14 cellular contexts compared by ENCODE assay signal in the genomic region with DNA sequence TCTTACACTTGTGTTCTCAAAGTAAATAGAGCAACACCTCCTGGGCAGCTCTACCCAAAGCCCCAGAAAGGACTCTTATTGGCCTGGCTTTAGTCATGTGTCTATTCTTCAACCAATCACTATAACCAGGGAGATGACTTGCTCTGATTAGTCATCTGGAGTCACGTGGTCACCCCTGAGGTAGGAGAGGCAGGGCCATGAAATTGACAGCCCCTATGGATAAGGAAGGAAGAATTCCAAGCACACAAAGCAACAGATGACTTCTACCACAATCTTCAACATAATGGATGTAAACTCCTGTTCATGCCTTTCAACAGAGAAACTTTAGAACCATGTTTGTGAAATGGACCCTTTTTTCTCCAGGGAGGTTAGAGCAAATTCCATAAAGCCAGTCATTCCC. TPM values are rescaled to one million over a fixed set of nuclear protein-coding genes. Genes with fewer than 3 reads are reported as not detected.
DNase-seq lines count a peak whose midpoint lies in the region; ATAC-seq, FAIRE-seq and TF ChIP-seq lines count a peak whose summit lies in the region.
"Had no signal": no experiment of that assay in that cellular context is flagged by ENCODE, and none has a peak within 500 bp of the region (broad histone marks: within the 10 kb centered on the region; RNA-seq: fewer than 3 reads in every experiment).

No MANE protein-coding gene starts in this region.

- no peaks in the 10 kb centered on the region for H3K9me3 ChIP-seq in K562 (replicated peaks; ENCODE audit: control insufficient read depth, insufficient read depth, low read depth, low read length)
- H3K9me3 ChIP-seq in effector memory CD4-positive, alpha-beta T cell (ENCODE audit: control insufficient read depth, low read length): no peaks in the 10 kb centered on the region
- H3K9me3 ChIP-seq: HAP-1 had no signal

- no peak overlapping the region for H3K27ac ChIP-seq in K562 (ENCODE audit: extremely low read depth, low read depth, low read length)
- H3K27ac ChIP-seq in effector memory CD4-positive, alpha-beta T cell (ENCODE audit: insufficient read depth, low read length, poor library complexity, severe bottlenecking): no peak overlapping the region

- H3K36me3 ChIP-seq in K562 (ENCODE audit: control insufficient read depth, insufficient read depth, low read length): no peaks in the 10 kb centered on the region
- H3K36me3 ChIP-seq in effector memory CD4-positive, alpha-beta T cell (ENCODE audit: control insufficient read depth, insufficient read depth, low read length): no peaks in the 10 kb centered on the region
- H3K36me3 ChIP-seq: HAP-1 had no signal

- in situ Hi-C loops in K562 (cut with MboI): no loop called here

- H3K9me1 ChIP-seq in K562 (ENCODE audit: control insufficient read depth, insufficient read depth, low read length): no peaks in the 10 kb centered on the region

- H2AFZ ChIP-seq in K562 (ENCODE audit: low read depth, low read length): no peak overlapping the region

- no peak overlapping the region for H3K9ac ChIP-seq in K562 (ENCODE audit: insufficient read depth in 1 of 2, low read depth in 2 of 2, low read length in 2 of 2)

- no peak for FAIRE-seq in K562 (lab: Jason Lieb, UNC)
- FAIRE-seq: H1 had no signal

- H4K20me1 ChIP-seq in K562 (replicated peaks; ENCODE audit: control insufficient read depth, insufficient read depth, low read length): no peaks in the 10 kb centered on the region

- H3K4me3 ChIP-seq in K562: no peak overlapping the region
- no peak overlapping the region for H3K4me3 ChIP-seq in lower leg skin (ENCODE audit: low read depth, poor library complexity, severe bottlenecking)
- no peak overlapping the region for H3K4me3 ChIP-seq in effector memory CD4-positive, alpha-beta T cell (ENCODE audit: insufficient read depth, low read depth, low read length, poor library complexity, severe bottlenecking)
- H3K4me3 ChIP-seq: HAP-1 had no signal

- no peak for TF ChIP-seq CTCF in K562 (IDR thresholded peaks at IDR 0.05 in 2 of 3, conservative IDR thresholded peaks at IDR 0.05 in 1 of 3; ENCODE audit: insufficient read depth in 2 of 3, low read depth in 1 of 3, low read length in 3 of 3)
- TF ChIP-seq CTCF in lower leg skin (IDR thresholded peaks at IDR 0.05): no peak

- no peak for TF ChIP-seq EP300 in K562 (IDR thresholded peaks at IDR 0.05; ENCODE audit: low read length)

- BruUV-seq in K562 (replicated peaks; lab: Mats Ljungman, UMichigan): no TSS peak

- DNase-seq in NCI-H2171 treated with DMSO at 0.1 percent for 48 hours (lab: John Stamatoyannopoulos, UW) (peak; percentile 27), NCI-H2171 (lab: John Stamatoyannopoulos, UW) (no peak), LHCN-M2 (ENCODE audit: low read depth) (peak; percentile 21), K562 (ENCODE audit: extremely low read depth in 1 of 4, low spot score in 3 of 4) (no peak), lower leg skin (ENCODE audit: low spot score in 2 of 2) (no peak)
- DNase-seq in activated naive CD4-positive, alpha-beta T cell treated with anti-CD3 and anti-CD28 coated beads, Interleukin-2, amount 50 U/mL, for 16 hours: no peak
- no peak for DNase-seq in effector memory CD4-positive, alpha-beta T cell
- DNase-seq: C1 segment of cervical spinal cord; CD4-positive, alpha-beta T cell; DND-41; GF-D8; KG1 had no signal

- WGBS in K562 (ENCODE audit: insufficient coverage, low coverage, missing lambda C conversion rate): 0% methylated on average over 1 of the region's 1 CpG
- WGBS in lower leg skin, 2 donors: 89% methylated on average over 1 of the region's 1 CpG

- intact Hi-C loops in K562 (cut with micrococcal nuclease) (no loop called here), lower leg skin (cut with DNase I; ENCODE audit: low total_unique reads) (no loop called here)

- H3K27me3 ChIP-seq in K562 (ENCODE audit: control insufficient read depth in 2 of 2, insufficient read depth in 2 of 2, low read length in 2 of 2): no peaks in the 10 kb centered on the region; a peak in 1 of 5 replicates
- H3K27me3 ChIP-seq in effector memory CD4-positive, alpha-beta T cell (replicated peaks; ENCODE audit: control insufficient read depth, insufficient read depth, low read length, poor library complexity, severe bottlenecking): no peaks in the 10 kb centered on the region

- no peak overlapping the region for H3K4me2 ChIP-seq in K562 (ENCODE audit: insufficient read depth, low read length)

- CTCF ChIA-PET in K562 (lab: Yijun Ruan, JAX; ENCODE audit: low intra/inter-chr PET ratio): no interaction called here

- TF ChIP-seq POLR2A in K562 (conservative IDR thresholded peaks at IDR 0.05) (no peak), lower leg skin (IDR thresholded peaks at IDR 0.05) (no peak)

- no peaks in the 10 kb centered on the region for H3K4me1 ChIP-seq in K562 (replicated peaks in 1 of 2; ENCODE audit: control insufficient read depth in 2 of 2, insufficient read depth in 2 of 2, low read length in 2 of 2)
- H3K4me1 ChIP-seq in effector memory CD4-positive, alpha-beta T cell (ENCODE audit: control insufficient read depth, insufficient read depth, low read length, poor library complexity, severe bottlenecking): no peaks in the 10 kb centered on the region
- H3K4me1 ChIP-seq: HAP-1 had no signal

- TF ChIP-seq RAD21 in K562 (CRISPR knock-in tag; conservative IDR thresholded peaks at IDR 0.05 in 1 of 2, IDR thresholded peaks at IDR 0.05 in 1 of 2): no peak

- ATAC-seq in K562: no peak

- POLR2A ChIA-PET in K562 (lab: Yijun Ruan, JAX): interaction anchor here (0.6 kb wide), 1 partner anchor 281 kb away, joined by 3 read pairs; no protein-coding TSS in a partner anchor

- H3K79me2 ChIP-seq in K562 (ENCODE audit: control insufficient read depth, insufficient read depth, low read length): no peaks in the 10 kb centered on the region

TF ChIP-seq in K562, 482 proteins besides CTCF, POLR2A, EP300 and RAD21 (continues in another document):
- peak; percentile 21; the same call in 1 of the 2 replicates for TF ChIP-seq USF2 (CRISPR knock-in tag; IDR thresholded peaks at IDR 0.05)
- no peak for TF ChIP-seq PKNOX1 (IDR thresholded peaks at IDR 0.05)
- TF ChIP-seq NFYB (IDR thresholded peaks at IDR 0.05; ENCODE audit: extremely low read depth, insufficient read length): peak; percentile 8
- no peak for TF ChIP-seq E2F6 (IDR thresholded peaks at IDR 0.05; ENCODE audit: borderline replicate concordance in 1 of 2, extremely low read depth in 1 of 2, insufficient read depth in 1 of 2, insufficient read length in 1 of 2, low read depth in 1 of 2, low read length in 1 of 2, poor library complexity in 1 of 2, severe bottlenecking in 1 of 2)
- TF ChIP-seq E2F5 (CRISPR knock-in tag; IDR thresholded peaks at IDR 0.05): no peak
- TF ChIP-seq ZKSCAN8 (CRISPR knock-in tag; IDR thresholded peaks at IDR 0.05): no peak

RNA-seq across cellular contexts. Expression of gene EYA2, which starts 24.6 kb away (rescaled TPM):
- total RNA-seq in LHCN-M2 (2014; rRNA removed): 0.11 and 0.45 TPM in 2 replicates
- 2.6 TPM for polyA plus RNA-seq in LHCN-M2 (2012)
- total RNA-seq in K562 (2011; cell fraction: chromatin; rRNA removed; ENCODE audit: low replicate concordance): not detected in 2 replicates
- not detected in 2 replicates for total RNA-seq in K562 (2011; cell fraction: nucleolus; rRNA removed)
- total RNA-seq in K562 (2011; cell fraction: nucleoplasm; rRNA removed): not detected in 2 replicates
- total RNA-seq in K562 (2014; rRNA removed): not detected in 2 replicates
- total RNA-seq in K562 (2014; rRNA removed; fragmentation: Illumina TruSeq; extraction: Trizol): not detected in 2 replicates
- not detected in 2 replicates for total RNA-seq in K562 (2015; rRNA removed; fragmentation: Illumina TruSeq; extraction: Trizol)
- total RNA-seq in K562 (2021): not detected in 2 replicates
- polyA plus RNA-seq in K562 (2011; rRNA removed): not detected in 2 replicates
- polyA plus RNA-seq in K562 (2011; cell fraction: cytosol; rRNA removed): not detected in 2 replicates
- polyA plus RNA-seq in K562 (2011; cell fraction: nucleus; rRNA removed): not detected in 2 replicates
- polyA plus RNA-seq in K562 (2012): 0.06 TPM in 1 of 2 replicates, not detected in the other
- not detected in 2 replicates for polyA plus RNA-seq in K562 (2014; fragmentation: Illumina TruSeq; extraction: Trizol)
- under 1 TPM in 1 of 2 experiments, not detected in 1; 0.03 TPM for polyA plus RNA-seq in K562 (2014; fragmentation: Nextera tagmentation; extraction: Ambion mirVana)
- not detected in 2 replicates for polyA plus RNA-seq in K562 (2014; rRNA removed)
- polyA minus RNA-seq in K562 (2011; rRNA and poly(A)+ RNA removed): not detected in 2 replicates
- polyA minus RNA-seq in K562 (2011; cell fraction: cytosol; rRNA and poly(A)+ RNA removed): not detected in 2 replicates
- polyA minus RNA-seq in K562 (2011; cell fraction: nucleus; rRNA and poly(A)+ RNA removed): not detected in 2 replicates
- 1 to 10 TPM in 3 of 4 donors, under 1 TPM in 1; 0.63 to 6.1 (median 3.3) TPM for total RNA-seq in lower leg skin
- total RNA-seq: CD4-positive, alpha-beta T cell had no signal

Comparison
In these comparisons a context has a peak if more than half of its experiments do, and no peak if none do; other contexts are left out.
1. DNase-seq: peak in NCI-H2171 treated with DMSO at 0.1 percent for 48 hours (single experiment) and LHCN-M2 (single experiment); none in NCI-H2171 (single experiment), K562 (0 of 4), activated naive CD4-positive, alpha-beta T cell treated with anti-CD3 and anti-CD28 coated beads, Interleukin-2, amount 50 U/mL, for 16 hours (single experiment), lower leg skin (0 of 2) and effector memory CD4-positive, alpha-beta T cell (0 of 3).